Comparison of ENCODE assay signal across 22 cellular contexts in genomic region chr6:105633814-105634213, GRCh38.
A peak's percentile ranks its signal among the peaks of the same experiment; 100 is the strongest.
DNase-seq lines count a peak whose midpoint lies in the region; ATAC-seq and TF ChIP-seq lines count a peak whose summit lies in the region.
"Had no signal": no experiment of that assay in that cellular context is flagged by ENCODE, and none has a peak within 500 bp of the region (broad histone marks: within the 10 kb centered on the region; RNA-seq: fewer than 3 reads in every experiment).

No MANE protein-coding gene starts in this region.

- peak overlapping the region; percentile 31 for H3K27ac Mint-ChIP-seq in activated CD4-positive, alpha-beta T cell treated with anti-CD3 and anti-CD28 coated beads, Interleukin-2, amount 10 ng/mL, durations not matched to agents 24 days and 14 days
- H3K27ac Mint-ChIP-seq in activated T-cell treated with anti-CD3 and anti-CD28 coated beads, Interleukin-2, amount 50 U/mL, for 72 hours: no peak overlapping the region
- no peak overlapping the region for H3K27ac Mint-ChIP-seq in activated T-helper 17 cell treated with anti-CD3 and anti-CD28 coated beads, Interleukin-2, amount 50 U/mL, for 72 hours
- H3K27ac Mint-ChIP-seq in stimulated activated naive CD8-positive, alpha-beta T cell treated with anti-CD3 and anti-CD28 coated beads, Interleukin-15, amount 100 ng/mL, for 72 hours: no peak overlapping the region
- H3K27ac Mint-ChIP-seq: CD4-positive, alpha-beta memory T cell; HFFc6 had no signal

- no peak overlapping the region for H3K4me2 ChIP-seq in PC-3 (ENCODE audit: low read length)
- H3K4me2 ChIP-seq: A549; BLaER1 treated with 17β-estradiol and CSF1 and Interleukin-3, amounts not matched to agents 10 nM and 100 nM had no signal

- peaks cover 19% of the 10 kb centered on the region for H3K36me3 Mint-ChIP-seq in activated CD4-positive, alpha-beta T cell treated with anti-CD3 and anti-CD28 coated beads, Interleukin-2, amount 10 ng/mL, durations not matched to agents 24 days and 14 days (ENCODE audit: low read depth)
- H3K36me3 Mint-ChIP-seq in activated T-cell treated with anti-CD3 and anti-CD28 coated beads, Interleukin-2, amount 50 U/mL, for 72 hours (ENCODE audit: insufficient read depth in 2 of 2): peaks cover 8 to 11% of the 10 kb centered on the region in 2 donors
- no peaks in the 10 kb centered on the region for H3K36me3 Mint-ChIP-seq in activated T-helper 17 cell treated with anti-CD3 and anti-CD28 coated beads, Interleukin-2, amount 50 U/mL, for 72 hours (ENCODE audit: low read depth)
- H3K36me3 Mint-ChIP-seq: CD4-positive, alpha-beta memory T cell had no signal

- H3K9me3 ChIP-seq in PC-3 (ENCODE audit: low read length): no peaks in the 10 kb centered on the region
- H3K9me3 ChIP-seq: A549, BE2C, HAP-1 had no signal

- peaks cover 7% of the 10 kb centered on the region for H3K4me1 Mint-ChIP-seq in activated CD4-positive, alpha-beta T cell treated with anti-CD3 and anti-CD28 coated beads, Interleukin-2, amount 10 ng/mL, durations not matched to agents 24 days and 14 days
- no peaks in the 10 kb centered on the region for H3K4me1 Mint-ChIP-seq in activated T-cell treated with anti-CD3 and anti-CD28 coated beads, Interleukin-2, amount 50 U/mL, for 72 hours (ENCODE audit: low read depth)
- H3K4me1 Mint-ChIP-seq in activated T-helper 17 cell treated with anti-CD3 and anti-CD28 coated beads, Interleukin-2, amount 50 U/mL, for 72 hours: no peaks in the 10 kb centered on the region
- H3K4me1 Mint-ChIP-seq in stimulated activated naive CD8-positive, alpha-beta T cell treated with anti-CD3 and anti-CD28 coated beads, Interleukin-15, amount 100 ng/mL, for 72 hours: no peaks in the 10 kb centered on the region

- H3K79me2 ChIP-seq in PC-3 (ENCODE audit: low read length): no peaks in the 10 kb centered on the region

- ATAC-seq in activated T-cell treated with anti-CD3 and anti-CD28 coated beads, Interleukin-2, amount 50 U/mL, for 72 hours (replicated peaks in 1 of 2): peak; percentile 57 to 82
- ATAC-seq in activated T-helper 17 cell treated with anti-CD3 and anti-CD28 coated beads, Interleukin-2, amount 50 U/mL, for 72 hours (replicated peaks): peak; percentile 76
- ATAC-seq in stimulated activated naive CD8-positive, alpha-beta T cell treated with anti-CD3 and anti-CD28 coated beads, Interleukin-15, amount 100 ng/mL, for 72 hours: peak; percentile 58
- no peak for ATAC-seq in PC-3
- ATAC-seq: A549 had no signal

- no peaks in the 10 kb centered on the region for H3F3A ChIP-seq in PC-3 (ENCODE audit: low read length, unreplicated experiment)

- H3K27me3 ChIP-seq in PC-3 (ENCODE audit: low read length): no peaks in the 10 kb centered on the region
- H3K27me3 ChIP-seq: BE2C; BLaER1 treated with 17β-estradiol and CSF1 and Interleukin-3, amounts not matched to agents 10 nM and 100 nM had no signal

- no peak for DNase-seq in activated CD4-positive, alpha-beta T cell treated with anti-CD3 and anti-CD28 coated beads, Interleukin-2, amount 10 ng/mL, durations not matched to agents 24 days and 14 days
- no peak for DNase-seq in activated CD4-positive, alpha-beta T cell treated with anti-CD3 and anti-CD28 coated beads, Interleukin-2, amount 50 U/mL, for 48 hours
- DNase-seq in activated T-cell treated with anti-CD3 and anti-CD28 coated beads, Interleukin-2, amount 50 U/mL, for 72 hours: no peak
- no peak for DNase-seq in activated T-cell treated with anti-CD3 and anti-CD28 coated beads for 4 hours
- DNase-seq in stimulated activated naive CD8-positive, alpha-beta T cell treated with anti-CD3 and anti-CD28 coated beads, Interleukin-15, amount 100 ng/mL, for 72 hours: no peak
- no peak for DNase-seq in PC-3
- DNase-seq: 8988T; ACHN; AML-193; BE2C; Calu3; CD4-positive, alpha-beta memory T cell; COR-L47; DMS53; DMS79 treated with DMSO at 0.1 percent for 48 hours; GF-D8; GOT3; HFFc6 had no signal

- H3K4me3 Mint-ChIP-seq in activated CD4-positive, alpha-beta T cell treated with anti-CD3 and anti-CD28 coated beads, Interleukin-2, amount 10 ng/mL, durations not matched to agents 24 days and 14 days: no peak overlapping the region
- no peak overlapping the region for H3K4me3 Mint-ChIP-seq in activated T-cell treated with anti-CD3 and anti-CD28 coated beads, Interleukin-2, amount 50 U/mL, for 72 hours
- no peak overlapping the region for H3K4me3 Mint-ChIP-seq in activated T-helper 17 cell treated with anti-CD3 and anti-CD28 coated beads, Interleukin-2, amount 50 U/mL, for 72 hours
- no peak overlapping the region for H3K4me3 Mint-ChIP-seq in stimulated activated naive CD8-positive, alpha-beta T cell treated with anti-CD3 and anti-CD28 coated beads, Interleukin-15, amount 100 ng/mL, for 72 hours
- H3K4me3 Mint-ChIP-seq: CD4-positive, alpha-beta memory T cell; HFFc6 had no signal

- no TSS peak for BruUV-seq in PC-3 (replicated peaks; lab: Mats Ljungman, UMichigan)

- POLR2A ChIA-PET in PC-3 (lab: Charles Lee; ENCODE audit: unreplicated experiment): no interaction called here

- H3K36me3 ChIP-seq in PC-3 (ENCODE audit: low read depth, low read length): no peaks in the 10 kb centered on the region
- H3K36me3 ChIP-seq: BE2C; BLaER1 treated with 17β-estradiol and CSF1 and Interleukin-3, amounts not matched to agents 10 nM and 100 nM; HAP-1 had no signal

- CTCF ChIA-PET in PC-3 (lab: Charles Lee): no interaction called here

- intact Hi-C loops in activated CD4-positive, alpha-beta T cell treated with anti-CD3 and anti-CD28 coated beads, Interleukin-2, amount 10 ng/mL, durations not matched to agents 24 days and 14 days (cut with micrococcal nuclease): loop anchor here (1.0 kb wide), 1 partner anchor 9 kb away; no protein-coding TSS in a partner anchor
- intact Hi-C loops in PC-3 (cut with micrococcal nuclease): no loop called here

- no peaks in the 10 kb centered on the region for H4K20me1 ChIP-seq in PC-3 (ENCODE audit: low read length)
- H4K20me1 ChIP-seq: BLaER1 treated with 17β-estradiol and CSF1 and Interleukin-3, amounts not matched to agents 10 nM and 100 nM had no signal

- H2AFZ ChIP-seq in PC-3 (ENCODE audit: low read length): no peak overlapping the region

- no peaks in the 10 kb centered on the region for H3K9me2 ChIP-seq in PC-3 (replicated peaks; ENCODE audit: low read length)

- no peak overlapping the region for H3K27ac ChIP-seq in PC-3 (ENCODE audit: low read length)
- H3K27ac ChIP-seq: A549; BLaER1 treated with 17β-estradiol and CSF1 and Interleukin-3, amounts not matched to agents 10 nM and 100 nM had no signal

- H3K4me3 ChIP-seq in PC-3 (ENCODE audit: low read length): no peak overlapping the region
- H3K4me3 ChIP-seq: A549; BLaER1 treated with 17β-estradiol and CSF1 and Interleukin-3, amounts not matched to agents 10 nM and 100 nM; HAP-1 had no signal

- peaks cover 10% of the 10 kb centered on the region for H3K27me3 Mint-ChIP-seq in activated CD4-positive, alpha-beta T cell treated with anti-CD3 and anti-CD28 coated beads, Interleukin-2, amount 10 ng/mL, durations not matched to agents 24 days and 14 days
- H3K27me3 Mint-ChIP-seq in activated T-cell treated with anti-CD3 and anti-CD28 coated beads, Interleukin-2, amount 50 U/mL, for 72 hours (ENCODE audit: low read depth): peaks cover 15% of the 10 kb centered on the region
- peaks cover 18% of the 10 kb centered on the region for H3K27me3 Mint-ChIP-seq in activated T-helper 17 cell treated with anti-CD3 and anti-CD28 coated beads, Interleukin-2, amount 50 U/mL, for 72 hours
- H3K27me3 Mint-ChIP-seq in stimulated activated naive CD8-positive, alpha-beta T cell treated with anti-CD3 and anti-CD28 coated beads, Interleukin-15, amount 100 ng/mL, for 72 hours: peaks cover 36% of the 10 kb centered on the region

- H3K9ac ChIP-seq in PC-3 (ENCODE audit: low read length): no peak overlapping the region
- H3K9ac ChIP-seq: BLaER1 treated with 17β-estradiol and CSF1 and Interleukin-3, amounts not matched to agents 10 nM and 100 nM had no signal

- TF ChIP-seq CTCF in PC-3 (conservative IDR thresholded peaks at IDR 0.05; ENCODE audit: low read depth, low read length): no peak

- H3K9me3 Mint-ChIP-seq in activated CD4-positive, alpha-beta T cell treated with anti-CD3 and anti-CD28 coated beads, Interleukin-2, amount 10 ng/mL, durations not matched to agents 24 days and 14 days: peaks cover 30% of the 10 kb centered on the region
- H3K9me3 Mint-ChIP-seq in activated T-cell treated with anti-CD3 and anti-CD28 coated beads, Interleukin-2, amount 50 U/mL, for 72 hours: peaks cover 11 to 14% of the 10 kb centered on the region in 2 donors
- H3K9me3 Mint-ChIP-seq in activated T-helper 17 cell treated with anti-CD3 and anti-CD28 coated beads, Interleukin-2, amount 50 U/mL, for 72 hours: peaks cover 17% of the 10 kb centered on the region
- peaks cover 19% of the 10 kb centered on the region in 2 donors for H3K9me3 Mint-ChIP-seq in stimulated activated naive CD8-positive, alpha-beta T cell treated with anti-CD3 and anti-CD28 coated beads, Interleukin-15, amount 100 ng/mL, for 72 hours
- H3K9me3 Mint-ChIP-seq: HFFc6 had no signal

- H3K4me1 ChIP-seq in PC-3 (ENCODE audit: insufficient read depth, low read length): no peaks in the 10 kb centered on the region
- H3K4me1 ChIP-seq: A549, BE2C, HAP-1 had no signal
